Comparison of ENCODE assay signal across 1 cellular context in the genomic region with DNA sequence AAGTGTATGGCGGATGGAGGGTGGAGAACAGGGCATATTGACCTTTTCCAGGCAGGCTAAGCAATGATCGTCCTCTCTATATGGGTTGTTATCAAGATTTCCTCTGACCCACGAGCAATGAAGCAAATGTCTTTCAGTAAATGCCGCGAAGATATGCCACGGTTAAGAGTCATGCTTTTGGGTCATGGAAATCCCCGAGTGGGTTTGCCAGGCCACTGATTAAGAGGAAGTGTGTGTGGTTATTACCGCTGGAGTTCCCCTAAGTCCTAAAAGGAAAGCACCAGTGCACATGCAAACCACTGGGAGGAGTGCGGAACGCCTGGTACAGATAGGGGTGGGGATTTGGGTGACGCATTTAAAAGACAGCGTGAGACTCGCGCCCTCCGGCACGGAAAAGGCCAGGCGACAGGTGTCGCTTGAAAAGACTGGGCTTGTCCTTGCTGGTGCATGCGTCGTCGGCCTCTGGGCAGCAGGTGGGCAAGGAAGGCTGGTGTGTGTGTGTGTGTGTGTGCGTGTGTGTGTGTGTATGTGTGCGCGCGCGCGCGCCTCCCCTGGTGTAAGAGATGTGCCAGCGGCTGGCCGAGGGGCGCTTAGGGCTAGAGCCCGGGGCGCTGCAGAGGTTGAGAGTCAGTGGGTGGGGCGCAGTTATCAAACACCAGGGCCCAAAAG.
TF ChIP-seq lines count a peak whose summit lies in the region.

A gene (plus strand): TSS at position 386 of the 669 bp plus-strand sequence. CDS start 7,026 bp downstream, outside the sequence.

TF ChIP-seq in HEK293, 187 proteins besides CTCF, POLR2A, EP300 and RAD21 (continued from another document):
- TF ChIP-seq, protein P1, sequence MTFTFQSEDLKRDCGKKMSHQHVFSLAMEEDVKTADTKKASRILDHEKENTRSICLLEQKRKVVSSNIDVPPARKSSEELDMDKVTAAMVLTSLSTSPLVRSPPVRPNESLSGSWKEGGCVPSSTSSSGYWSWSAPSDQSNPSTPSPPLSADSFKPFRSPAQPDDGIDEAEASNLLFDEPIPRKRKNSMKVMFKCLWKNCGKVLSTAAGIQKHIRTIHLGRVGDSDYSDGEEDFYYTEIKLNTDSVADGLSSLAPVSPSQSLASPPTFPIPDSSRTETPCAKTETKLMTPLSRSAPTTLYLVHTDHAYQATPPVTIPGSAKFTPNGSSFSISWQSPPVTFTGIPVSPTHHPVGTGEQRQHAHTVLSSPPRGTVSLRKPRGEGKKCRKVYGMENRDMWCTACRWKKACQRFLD (tag by site-specific recombination; IDR thresholded peaks at IDR 0.05): no peak
- peak; percentile 58; the same call in 1 of the 2 replicates for TF ChIP-seq BCL11A (tag by site-specific recombination; IDR thresholded peaks at IDR 0.05; ENCODE audit: low read depth)
- no peak for TF ChIP-seq ZNF404 (tag by site-specific recombination; IDR thresholded peaks at IDR 0.05)
- no peak for TF ChIP-seq ZNF16 (tag by site-specific recombination; IDR thresholded peaks at IDR 0.05; ENCODE audit: low read depth)
- no peak for TF ChIP-seq ZNF239 (tag by site-specific recombination; IDR thresholded peaks at IDR 0.05)
- no peak for TF ChIP-seq GLI2 (tag by site-specific recombination; IDR thresholded peaks at IDR 0.05; ENCODE audit: borderline replicate concordance, low read depth)
- TF ChIP-seq SP3 (tag by site-specific recombination; IDR thresholded peaks at IDR 0.05): peak; percentile 38
- TF ChIP-seq ZBTB21 (tag by site-specific recombination; IDR thresholded peaks at IDR 0.05): peak; percentile 29; the same call in 1 of the 2 replicates
- no peak for TF ChIP-seq ZNF701 (tag by site-specific recombination; IDR thresholded peaks at IDR 0.05)
- no peak for TF ChIP-seq ZNF596 (tag by site-specific recombination; IDR thresholded peaks at IDR 0.05)
- TF ChIP-seq KLF16 (tag by site-specific recombination; IDR thresholded peaks at IDR 0.05): peak; percentile 52
- peak; percentile 100 for TF ChIP-seq SCRT2 (tag by site-specific recombination; IDR thresholded peaks at IDR 0.05)
- TF ChIP-seq, protein P2, sequence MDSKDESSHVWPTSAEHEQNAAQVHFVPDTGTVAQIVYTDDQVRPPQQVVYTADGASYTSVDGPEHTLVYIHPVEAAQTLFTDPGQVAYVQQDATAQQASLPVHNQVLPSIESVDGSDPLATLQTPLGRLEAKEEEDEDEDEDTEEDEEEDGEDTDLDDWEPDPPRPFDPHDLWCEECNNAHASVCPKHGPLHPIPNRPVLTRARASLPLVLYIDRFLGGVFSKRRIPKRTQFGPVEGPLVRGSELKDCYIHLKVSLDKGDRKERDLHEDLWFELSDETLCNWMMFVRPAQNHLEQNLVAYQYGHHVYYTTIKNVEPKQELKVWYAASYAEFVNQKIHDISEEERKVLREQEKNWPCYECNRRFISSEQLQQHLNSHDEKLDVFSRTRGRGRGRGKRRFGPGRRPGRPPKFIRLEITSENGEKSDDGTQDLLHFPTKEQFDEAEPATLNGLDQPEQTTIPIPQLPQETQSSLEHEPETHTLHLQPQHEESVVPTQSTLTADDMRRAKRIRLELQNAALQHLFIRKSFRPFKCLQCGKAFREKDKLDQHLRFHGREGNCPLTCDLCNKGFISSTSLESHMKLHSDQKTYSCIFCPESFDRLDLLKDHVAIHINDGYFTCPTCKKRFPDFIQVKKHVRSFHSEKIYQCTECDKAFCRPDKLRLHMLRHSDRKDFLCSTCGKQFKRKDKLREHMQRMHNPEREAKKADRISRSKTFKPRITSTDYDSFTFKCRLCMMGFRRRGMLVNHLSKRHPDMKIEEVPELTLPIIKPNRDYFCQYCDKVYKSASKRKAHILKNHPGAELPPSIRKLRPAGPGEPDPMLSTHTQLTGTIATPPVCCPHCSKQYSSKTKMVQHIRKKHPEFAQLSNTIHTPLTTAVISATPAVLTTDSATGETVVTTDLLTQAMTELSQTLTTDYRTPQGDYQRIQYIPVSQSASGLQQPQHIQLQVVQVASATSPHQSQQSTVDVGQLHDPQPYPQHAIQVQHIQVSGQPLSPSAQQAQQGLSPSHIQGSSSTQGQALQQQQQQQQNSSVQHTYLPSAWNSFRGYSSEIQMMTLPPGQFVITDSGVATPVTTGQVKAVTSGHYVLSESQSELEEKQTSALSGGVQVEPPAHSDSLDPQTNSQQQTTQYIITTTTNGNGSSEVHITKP (tag by site-specific recombination; IDR thresholded peaks at IDR 0.05): peak; percentile 97
- no peak for TF ChIP-seq ZNF555 (tag by site-specific recombination; conservative IDR thresholded peaks at IDR 0.05)
- 0 out of 2 replicates have a peak, but pooled peaks have one; percentile 11 for TF ChIP-seq MYNN (tag by site-specific recombination; IDR thresholded peaks at IDR 0.05; ENCODE audit: borderline replicate concordance)
- TF ChIP-seq ZNF391 (tag by site-specific recombination; IDR thresholded peaks at IDR 0.05; ENCODE audit: borderline replicate concordance, low read depth): peak; percentile 71; the same call in 1 of the 2 replicates
- no peak for TF ChIP-seq ZNF521 (tag by site-specific recombination; IDR thresholded peaks at IDR 0.05)
- peak; percentile 68; the same call in 1 of the 2 replicates for TF ChIP-seq ZNF777 (tag by site-specific recombination; IDR thresholded peaks at IDR 0.05; ENCODE audit: borderline replicate concordance)
- TF ChIP-seq ZBTB17 (tag by site-specific recombination; IDR thresholded peaks at IDR 0.05): peak; percentile 88
- TF ChIP-seq ZNF664 (tag by site-specific recombination; IDR thresholded peaks at IDR 0.05): no peak
- no peak for TF ChIP-seq ZNF76 (tag by site-specific recombination; IDR thresholded peaks at IDR 0.05; ENCODE audit: borderline replicate concordance, low read depth)
- no peak for TF ChIP-seq KLF7 (tag by site-specific recombination; IDR thresholded peaks at IDR 0.05; ENCODE audit: borderline replicate concordance)
- peak; percentile 93 for TF ChIP-seq ZBTB8A (tag by site-specific recombination; IDR thresholded peaks at IDR 0.05)
- TF ChIP-seq ZNF561 (tag by site-specific recombination; IDR thresholded peaks at IDR 0.05; ENCODE audit: borderline replicate concordance): peak; percentile 61; the same call in 1 of the 2 replicates
- peak; percentile 57; the same call in 1 of the 2 replicates for TF ChIP-seq ZNF423 (tag by site-specific recombination; IDR thresholded peaks at IDR 0.05)
- TF ChIP-seq ZNF184 (tag by site-specific recombination; IDR thresholded peaks at IDR 0.05): no peak
- peak; percentile 77 for TF ChIP-seq SP7 (tag by site-specific recombination; IDR thresholded peaks at IDR 0.05)
- TF ChIP-seq, protein P3, sequence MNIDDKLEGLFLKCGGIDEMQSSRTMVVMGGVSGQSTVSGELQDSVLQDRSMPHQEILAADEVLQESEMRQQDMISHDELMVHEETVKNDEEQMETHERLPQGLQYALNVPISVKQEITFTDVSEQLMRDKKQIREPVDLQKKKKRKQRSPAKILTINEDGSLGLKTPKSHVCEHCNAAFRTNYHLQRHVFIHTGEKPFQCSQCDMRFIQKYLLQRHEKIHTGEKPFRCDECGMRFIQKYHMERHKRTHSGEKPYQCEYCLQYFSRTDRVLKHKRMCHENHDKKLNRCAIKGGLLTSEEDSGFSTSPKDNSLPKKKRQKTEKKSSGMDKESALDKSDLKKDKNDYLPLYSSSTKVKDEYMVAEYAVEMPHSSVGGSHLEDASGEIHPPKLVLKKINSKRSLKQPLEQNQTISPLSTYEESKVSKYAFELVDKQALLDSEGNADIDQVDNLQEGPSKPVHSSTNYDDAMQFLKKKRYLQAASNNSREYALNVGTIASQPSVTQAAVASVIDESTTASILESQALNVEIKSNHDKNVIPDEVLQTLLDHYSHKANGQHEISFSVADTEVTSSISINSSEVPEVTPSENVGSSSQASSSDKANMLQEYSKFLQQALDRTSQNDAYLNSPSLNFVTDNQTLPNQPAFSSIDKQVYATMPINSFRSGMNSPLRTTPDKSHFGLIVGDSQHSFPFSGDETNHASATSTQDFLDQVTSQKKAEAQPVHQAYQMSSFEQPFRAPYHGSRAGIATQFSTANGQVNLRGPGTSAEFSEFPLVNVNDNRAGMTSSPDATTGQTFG (tag by site-specific recombination; IDR thresholded peaks at IDR 0.05; ENCODE audit: borderline replicate concordance): no peak
- no peak for TF ChIP-seq ZNF202 (tag by site-specific recombination; IDR thresholded peaks at IDR 0.05; ENCODE audit: borderline replicate concordance)
- TF ChIP-seq ZNF350 (tag by site-specific recombination; IDR thresholded peaks at IDR 0.05): no peak
- TF ChIP-seq ZNF623 (tag by site-specific recombination; IDR thresholded peaks at IDR 0.05): 0 out of 2 replicates have a peak, but pooled peaks have one; percentile 13
- no peak for TF ChIP-seq ZNF114 (tag by site-specific recombination; IDR thresholded peaks at IDR 0.05)
- TF ChIP-seq ZEB2 (tag by site-specific recombination; IDR thresholded peaks at IDR 0.05): peak; percentile 79; the same call in 1 of the 2 replicates
- no peak for TF ChIP-seq HOXD13 (CRISPR knock-in tag; IDR thresholded peaks at IDR 0.05; ENCODE audit: borderline replicate concordance)
